24 cellular contexts compared by ENCODE assay signal in the genomic region with DNA sequence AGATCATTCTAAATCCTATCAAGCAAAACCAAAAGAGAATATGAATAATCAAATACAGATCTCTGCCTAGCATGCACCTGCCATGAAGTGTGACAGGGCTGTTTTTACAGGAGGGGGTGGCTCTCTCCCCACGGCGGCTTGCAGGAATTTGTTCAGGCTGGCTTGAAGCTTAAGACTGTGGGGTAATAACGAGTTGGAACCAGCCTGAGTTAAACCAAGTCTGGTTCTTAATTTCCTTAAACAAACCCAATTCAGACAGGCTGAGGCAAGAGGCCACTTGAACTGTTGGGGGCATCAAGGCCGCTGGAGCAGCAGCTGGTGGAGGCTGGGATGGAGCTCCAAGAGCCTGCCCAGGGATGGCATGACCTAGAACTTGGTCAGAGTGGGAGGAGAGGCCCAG. TPM values are rescaled to one million over a fixed set of nuclear protein-coding genes. Genes with fewer than 3 reads are reported as not detected.
"Had no signal": no experiment of that assay in that cellular context is flagged by ENCODE, and none has a peak within 500 bp of the region (broad histone marks: within the 10 kb centered on the region; RNA-seq: fewer than 3 reads in every experiment).

No MANE protein-coding gene starts in this region.

- H3K27me3 ChIP-seq: ascending aorta, breast epithelium, heart left ventricle, right lobe of liver, suprapubic skin, upper lobe of left lung had no signal

- H3K27ac Mint-ChIP-seq: activated B cell treated with CpG ODN at 0.5 μM for 24 hours; activated CD4-positive, alpha-beta T cell treated with anti-CD3 and anti-CD28 coated beads, Interleukin-2, amount 10 ng/mL, durations not matched to agents 24 days and 14 days; activated T-helper 1 cell treated with anti-CD3 and anti-CD28 coated beads, Interleukin-12 subunit alpha, Interleukin-12 subunit beta, Interleukin-2, Interleukin-4 antibody, amounts not matched to agents 30 ng/mL and 10 ng/mL and 1 ng/mL, durations not matched to agents 14 hours and 24 hours and 36 hours; effector memory CD8-positive, alpha-beta T cell had no signal

- FAIRE-seq: frontal cortex, TTC549 had no signal

- H3K4me3 Mint-ChIP-seq: activated B cell treated with CpG ODN at 0.5 μM for 24 hours; activated CD4-positive, alpha-beta T cell treated with anti-CD3 and anti-CD28 coated beads, Interleukin-2, amount 10 ng/mL, durations not matched to agents 24 days and 14 days; activated T-helper 1 cell treated with anti-CD3 and anti-CD28 coated beads, Interleukin-12 subunit alpha, Interleukin-12 subunit beta, Interleukin-2, Interleukin-4 antibody, amounts not matched to agents 30 ng/mL and 10 ng/mL and 1 ng/mL, durations not matched to agents 14 hours and 24 hours and 36 hours; effector memory CD8-positive, alpha-beta T cell had no signal

- H3K36me3 ChIP-seq: ascending aorta, breast epithelium, heart left ventricle, right lobe of liver, suprapubic skin, upper lobe of left lung had no signal

- H3K9me3 ChIP-seq: ascending aorta, breast epithelium, heart left ventricle, right lobe of liver, suprapubic skin, upper lobe of left lung had no signal

- ATAC-seq: effector memory CD8-positive, alpha-beta T cell; left lobe of liver; stimulated activated naive CD8-positive, alpha-beta T cell treated with anti-CD3 and anti-CD28 coated beads, Interleukin-15, Interleukin-2, amounts not matched to agents 100 U/mL and 50 U/mL, for 24 hours had no signal

- H3K4me2 ChIP-seq: smooth muscle cell had no signal

- H3K4me1 Mint-ChIP-seq: activated B cell treated with CpG ODN at 0.5 μM for 24 hours; activated CD4-positive, alpha-beta T cell treated with anti-CD3 and anti-CD28 coated beads, Interleukin-2, amount 10 ng/mL, durations not matched to agents 24 days and 14 days had no signal

- DNase-seq: activated B cell treated with CpG ODN at 0.5 μM for 24 hours; activated CD4-positive, alpha-beta T cell treated with anti-CD3 and anti-CD28 coated beads, Interleukin-2, amount 10 ng/mL, durations not matched to agents 24 days and 14 days; activated CD8-positive, alpha-beta memory T cell treated with anti-CD3 and anti-CD28 coated beads for 24 hours; dermis blood vessel endothelial cell; effector memory CD8-positive, alpha-beta T cell; heart left ventricle; posterior cingulate gyrus; right lobe of liver; stimulated activated CD4-positive, alpha-beta T cell treated with anti-CD3 and anti-CD28 coated beads, Interleukin-4, amount 100 ng/mL, for 4 hours; stimulated activated CD8-positive, alpha-beta memory T cell treated with anti-CD3 and anti-CD28 coated beads, Interleukin-4, amount 100 ng/mL, for 48 hours; stimulated activated naive CD8-positive, alpha-beta T cell treated with anti-CD3 and anti-CD28 coated beads, Interleukin-15, Interleukin-2, amounts not matched to agents 100 U/mL and 50 U/mL, for 24 hours; SW 1271 had no signal

- H3K4me1 ChIP-seq: ascending aorta, breast epithelium, right lobe of liver, suprapubic skin, upper lobe of left lung had no signal

- H3K27ac ChIP-seq: ascending aorta, breast epithelium, heart left ventricle, right lobe of liver, suprapubic skin, upper lobe of left lung had no signal

- H3K9me3 Mint-ChIP-seq: activated B cell treated with CpG ODN at 0.5 μM for 24 hours; activated CD4-positive, alpha-beta T cell treated with anti-CD3 and anti-CD28 coated beads, Interleukin-2, amount 10 ng/mL, durations not matched to agents 24 days and 14 days; activated T-helper 1 cell treated with anti-CD3 and anti-CD28 coated beads, Interleukin-12 subunit alpha, Interleukin-12 subunit beta, Interleukin-2, Interleukin-4 antibody, amounts not matched to agents 30 ng/mL and 10 ng/mL and 1 ng/mL, durations not matched to agents 14 hours and 24 hours and 36 hours; effector memory CD8-positive, alpha-beta T cell had no signal

- H3K4me3 ChIP-seq: ascending aorta, breast epithelium, heart left ventricle, right lobe of liver, smooth muscle cell, suprapubic skin, upper lobe of left lung had no signal

RNA-seq across cellular contexts. Expression of a gene that starts 45.1 kb away (rescaled TPM):
- total RNA-seq: activated B cell treated with CpG ODN at 0.5 μM for 24 hours; activated CD4-positive, alpha-beta T cell treated with anti-CD3 and anti-CD28 coated beads, Interleukin-2, amount 10 ng/mL, durations not matched to agents 24 days and 14 days; activated T-helper 1 cell treated with anti-CD3 and anti-CD28 coated beads, Interleukin-12 subunit alpha, Interleukin-12 subunit beta, Interleukin-2, Interleukin-4 antibody, amounts not matched to agents 30 ng/mL and 10 ng/mL and 1 ng/mL, durations not matched to agents 14 hours and 24 hours and 36 hours; dermis blood vessel endothelial cell; lung microvascular endothelial cell; T-helper 2 cell treated with Interferon-gamma antibody and Interleukin-4, amounts not matched to agents 100 ng/mL and 5 ng/mL, for 36 hours had no signal
- polyA plus RNA-seq: fibroblast of lung had no signal
